1 cellular context compared by ENCODE assay signal in genomic region chr6:63537126-63537958, GRCh38.
TF ChIP-seq lines count a peak whose summit lies in the region.

No MANE protein-coding gene starts in this region.

TF ChIP-seq in GM23338, 12 proteins besides CTCF, POLR2A, EP300 and RAD21 (continued from another document):
- no peak for TF ChIP-seq REST (IDR thresholded peaks at IDR 0.05; ENCODE audit: unreplicated experiment)
- TF ChIP-seq ZNF114 (CRISPR knock-in tag; IDR thresholded peaks at IDR 0.05): no peak
- TF ChIP-seq ETS1 (IDR thresholded peaks at IDR 0.05): no peak
- TF ChIP-seq EZH2 (IDR thresholded peaks at IDR 0.05; ENCODE audit: low read depth, unreplicated experiment): no peak
- TF ChIP-seq, protein P1, sequence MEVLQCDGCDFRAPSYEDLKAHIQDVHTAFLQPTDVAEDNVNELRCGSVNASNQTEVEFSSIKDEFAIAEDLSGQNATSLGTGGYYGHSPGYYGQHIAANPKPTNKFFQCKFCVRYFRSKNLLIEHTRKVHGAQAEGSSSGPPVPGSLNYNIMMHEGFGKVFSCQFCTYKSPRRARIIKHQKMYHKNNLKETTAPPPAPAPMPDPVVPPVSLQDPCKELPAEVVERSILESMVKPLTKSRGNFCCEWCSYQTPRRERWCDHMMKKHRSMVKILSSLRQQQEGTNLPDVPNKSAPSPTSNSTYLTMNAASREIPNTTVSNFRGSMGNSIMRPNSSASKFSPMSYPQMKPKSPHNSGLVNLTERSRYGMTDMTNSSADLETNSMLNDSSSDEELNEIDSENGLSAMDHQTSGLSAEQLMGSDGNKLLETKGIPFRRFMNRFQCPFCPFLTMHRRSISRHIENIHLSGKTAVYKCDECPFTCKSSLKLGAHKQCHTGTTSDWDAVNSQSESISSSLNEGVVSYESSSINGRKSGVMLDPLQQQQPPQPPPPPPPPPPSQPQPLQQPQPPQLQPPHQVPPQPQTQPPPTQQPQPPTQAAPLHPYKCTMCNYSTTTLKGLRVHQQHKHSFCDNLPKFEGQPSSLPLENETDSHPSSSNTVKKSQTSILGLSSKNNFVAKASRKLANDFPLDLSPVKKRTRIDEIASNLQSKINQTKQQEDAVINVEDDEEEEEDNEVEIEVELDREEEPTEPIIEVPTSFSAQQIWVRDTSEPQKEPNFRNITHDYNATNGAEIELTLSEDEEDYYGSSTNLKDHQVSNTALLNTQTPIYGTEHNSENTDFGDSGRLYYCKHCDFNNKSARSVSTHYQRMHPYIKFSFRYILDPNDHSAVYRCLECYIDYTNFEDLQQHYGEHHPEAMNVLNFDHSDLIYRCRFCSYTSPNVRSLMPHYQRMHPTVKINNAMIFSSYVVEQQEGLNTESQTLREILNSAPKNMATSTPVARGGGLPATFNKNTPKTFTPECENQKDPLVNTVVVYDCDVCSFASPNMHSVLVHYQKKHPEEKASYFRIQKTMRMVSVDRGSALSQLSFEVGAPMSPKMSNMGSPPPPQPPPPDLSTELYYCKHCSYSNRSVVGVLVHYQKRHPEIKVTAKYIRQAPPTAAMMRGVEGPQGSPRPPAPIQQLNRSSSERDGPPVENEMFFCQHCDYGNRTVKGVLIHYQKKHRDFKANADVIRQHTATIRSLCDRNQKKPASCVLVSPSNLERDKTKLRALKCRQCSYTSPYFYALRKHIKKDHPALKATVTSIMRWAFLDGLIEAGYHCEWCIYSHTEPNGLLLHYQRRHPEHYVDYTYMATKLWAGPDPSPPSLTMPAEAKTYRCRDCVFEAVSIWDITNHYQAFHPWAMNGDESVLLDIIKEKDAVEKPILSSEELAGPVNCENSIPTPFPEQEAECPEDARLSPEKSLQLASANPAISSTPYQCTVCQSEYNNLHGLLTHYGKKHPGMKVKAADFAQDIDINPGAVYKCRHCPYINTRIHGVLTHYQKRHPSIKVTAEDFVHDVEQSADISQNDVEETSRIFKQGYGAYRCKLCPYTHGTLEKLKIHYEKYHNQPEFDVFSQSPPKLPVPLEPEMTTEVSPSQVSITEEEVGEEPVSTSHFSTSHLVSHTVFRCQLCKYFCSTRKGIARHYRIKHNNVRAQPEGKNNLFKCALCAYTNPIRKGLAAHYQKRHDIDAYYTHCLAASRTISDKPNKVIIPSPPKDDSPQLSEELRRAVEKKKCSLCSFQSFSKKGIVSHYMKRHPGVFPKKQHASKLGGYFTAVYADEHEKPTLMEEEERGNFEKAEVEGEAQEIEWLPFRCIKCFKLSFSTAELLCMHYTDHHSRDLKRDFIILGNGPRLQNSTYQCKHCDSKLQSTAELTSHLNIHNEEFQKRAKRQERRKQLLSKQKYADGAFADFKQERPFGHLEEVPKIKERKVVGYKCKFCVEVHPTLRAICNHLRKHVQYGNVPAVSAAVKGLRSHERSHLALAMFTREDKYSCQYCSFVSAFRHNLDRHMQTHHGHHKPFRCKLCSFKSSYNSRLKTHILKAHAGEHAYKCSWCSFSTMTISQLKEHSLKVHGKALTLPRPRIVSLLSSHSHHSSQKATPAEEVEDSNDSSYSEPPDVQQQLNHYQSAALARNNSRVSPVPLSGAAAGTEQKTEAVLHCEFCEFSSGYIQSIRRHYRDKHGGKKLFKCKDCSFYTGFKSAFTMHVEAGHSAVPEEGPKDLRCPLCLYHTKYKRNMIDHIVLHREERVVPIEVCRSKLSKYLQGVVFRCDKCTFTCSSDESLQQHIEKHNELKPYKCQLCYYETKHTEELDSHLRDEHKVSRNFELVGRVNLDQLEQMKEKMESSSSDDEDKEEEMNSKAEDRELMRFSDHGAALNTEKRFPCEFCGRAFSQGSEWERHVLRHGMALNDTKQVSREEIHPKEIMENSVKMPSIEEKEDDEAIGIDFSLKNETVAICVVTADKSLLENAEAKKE (CRISPR knock-in tag; IDR thresholded peaks at IDR 0.05): no peak
- TF ChIP-seq NANOG (IDR thresholded peaks at IDR 0.05; ENCODE audit: borderline replicate concordance): no peak
- TF ChIP-seq EZH2phosphoT487 (IDR thresholded peaks at IDR 0.05; ENCODE audit: unreplicated experiment): no peak
- TF ChIP-seq POLR2AphosphoS5 (IDR thresholded peaks at IDR 0.05; ENCODE audit: low read depth): no peak
- TF ChIP-seq JUNB (IDR thresholded peaks at IDR 0.05; ENCODE audit: unreplicated experiment): no peak
